ENCODE assay signal across 8 cellular contexts in genomic region chr4:173334085-173334890, GRCh38. TPM values are rescaled to one million over a fixed set of nuclear protein-coding genes. Genes with fewer than 3 reads are reported as not detected.
DNase-seq lines count a peak whose midpoint lies in the region; ATAC-seq and TF ChIP-seq lines count a peak whose summit lies in the region.

Gene HMGB2, minus strand, starts transcription at chr4:173334358. Its CDS starts 709 bp downstream, at chr4:173333649.

- POLR2A ChIA-PET in BJ (lab: Charles Lee), result interaction anchor here (0.6 to 3.1 kb wide), 4 partner anchors 33 to 91 kb away, joined by 3 to 19 read pairs (median 4); partner anchors contain the start of gene SAP30

- no peaks in the 10 kb centered on the region for H3K9me3 Mint-ChIP-seq in activated CD4-positive, alpha-beta T cell treated with anti-CD3 and anti-CD28 coated beads, Interleukin-2, amount 10 ng/mL, durations not matched to agents 24 days and 14 days

- peak within 1 kb of the TSS; percentile 100 for H3K4me3 ChIP-seq in BJ (ENCODE audit: low read depth, low read length)
- H3K4me3 ChIP-seq in colonic mucosa, result peak within 1 kb of the TSS; percentile 91

- H3K4me3 Mint-ChIP-seq in activated CD4-positive, alpha-beta T cell treated with anti-CD3 and anti-CD28 coated beads, Interleukin-2, amount 10 ng/mL, durations not matched to agents 24 days and 14 days, result peak within 1 kb of the TSS; percentile 97

- TF ChIP-seq CTCF in BJ (IDR thresholded peaks at IDR 0.05; ENCODE audit: insufficient read depth, low read depth, low read length) (no peak), colonic mucosa (IDR thresholded peaks at IDR 0.05) (no peak)

- ATAC-seq in GM19324 (IDR thresholded peaks at IDR 0.05; ENCODE audit: low FRiP score, unreplicated experiment) (peak; percentile 98), HG03469 (IDR thresholded peaks at IDR 0.05; ENCODE audit: unreplicated experiment) (peak; percentile 90)

- DNase-seq in BJ (ENCODE audit: low read depth) (peak; percentile 100), NCI-H526 treated with DMSO at 0.1 percent for 48 hours (lab: John Stamatoyannopoulos, UW) (peak; percentile 95), colonic mucosa (peak; percentile 100), kidney tubule cell (ENCODE audit: low spot score) (peak; percentile 100)
- peak; percentile 100 for DNase-seq in activated CD4-positive, alpha-beta T cell treated with anti-CD3 and anti-CD28 coated beads, Interleukin-2, amount 10 ng/mL, durations not matched to agents 24 days and 14 days
- DNase-seq in stimulated activated CD4-positive, alpha-beta T cell treated with anti-CD3 and anti-CD28 coated beads, Interleukin-1b, Interleukin-23, amount 100 ng/mL, for 24 hours (ENCODE audit: low read depth in 4 of 4, low spot score in 1 of 4), result peak; percentile 96 to 100 (median 98)

- H3K36me3 ChIP-seq in BJ (ENCODE audit: control insufficient read depth, insufficient read depth, low read length) (no peaks in the 10 kb centered on the region; the same call in 1 of the 2 replicates), colonic mucosa (no peaks in the 10 kb centered on the region)

- no peaks in the 10 kb centered on the region for H3K4me1 ChIP-seq in colonic mucosa

- no peaks in the 10 kb centered on the region for H3K27me3 ChIP-seq in BJ (ENCODE audit: control insufficient read depth, insufficient read depth, low read length)
- H3K27me3 ChIP-seq in colonic mucosa, result no peaks in the 10 kb centered on the region

- no peaks in the 10 kb centered on the region for H3K9me3 ChIP-seq in colonic mucosa

- peak within 1 kb of the TSS; percentile 100 for H3K27ac Mint-ChIP-seq in activated CD4-positive, alpha-beta T cell treated with anti-CD3 and anti-CD28 coated beads, Interleukin-2, amount 10 ng/mL, durations not matched to agents 24 days and 14 days

- H3K9ac ChIP-seq in colonic mucosa (ENCODE audit: low read depth in 2 of 2, low read length in 2 of 2), result peak within 1 kb of the TSS; percentile 95 to 97

- CTCF ChIA-PET in BJ (lab: Yijun Ruan, JAX), result interaction anchor here (0.6 to 4.5 kb wide), 8 partner anchors 12 to 87 kb away, joined by 3 to 20 read pairs (median 3); no protein-coding TSS in a partner anchor

- no peaks in the 10 kb centered on the region for H3K27me3 Mint-ChIP-seq in activated CD4-positive, alpha-beta T cell treated with anti-CD3 and anti-CD28 coated beads, Interleukin-2, amount 10 ng/mL, durations not matched to agents 24 days and 14 days

- H3K36me3 Mint-ChIP-seq in activated CD4-positive, alpha-beta T cell treated with anti-CD3 and anti-CD28 coated beads, Interleukin-2, amount 10 ng/mL, durations not matched to agents 24 days and 14 days (ENCODE audit: low read depth), result peaks cover 38% of the 10 kb centered on the region

- intact Hi-C loops in activated CD4-positive, alpha-beta T cell treated with anti-CD3 and anti-CD28 coated beads, Interleukin-2, amount 10 ng/mL, durations not matched to agents 24 days and 14 days (cut with micrococcal nuclease), result loop anchor here (1.0 to 5.0 kb wide), 3 partner anchors 36 to 948 kb away; partner anchors contain the start of genes CEP44, FBXO8, GALNT7 and SAP30
- intact Hi-C loops in colonic mucosa (cut with DNase I), result loop anchor here (5.0 kb wide), 1 partner anchor 38 kb away; the partner anchor contains the start of gene SAP30

- peaks cover 47% of the 10 kb centered on the region for H3K4me1 Mint-ChIP-seq in activated CD4-positive, alpha-beta T cell treated with anti-CD3 and anti-CD28 coated beads, Interleukin-2, amount 10 ng/mL, durations not matched to agents 24 days and 14 days

- H3K27ac ChIP-seq in colonic mucosa, result peak within 1 kb of the TSS; percentile 100

RNA-seq across cellular contexts. Expression of gene HMGB2, which starts in this region (rescaled TPM):
- 32.7 and 68.5 TPM in 2 replicates for polyA plus RNA-seq in BJ (2011; rRNA removed)
- polyA minus RNA-seq in BJ (2011; rRNA and poly(A)+ RNA removed), result 14.8 and 17.6 TPM in 2 replicates
- 311 and 315 TPM in 2 replicates for total RNA-seq in activated CD4-positive, alpha-beta T cell treated with anti-CD3 and anti-CD28 coated beads, Interleukin-2, amount 10 ng/mL, durations not matched to agents 24 days and 14 days
- total RNA-seq in colonic mucosa, result 100 to 1,000 TPM in 1 of 2 donors, 10 to 100 TPM in 1; 94.3 to 246 TPM

Comparison
In these comparisons a context has a peak if more than half of its experiments do, and no peak if none do; other contexts are left out.
1. Peak in every context shown above with its lines: DNase-seq, ATAC-seq, H3K4me3 ChIP-seq and H3K27ac ChIP-seq.